In the genomic region with DNA sequence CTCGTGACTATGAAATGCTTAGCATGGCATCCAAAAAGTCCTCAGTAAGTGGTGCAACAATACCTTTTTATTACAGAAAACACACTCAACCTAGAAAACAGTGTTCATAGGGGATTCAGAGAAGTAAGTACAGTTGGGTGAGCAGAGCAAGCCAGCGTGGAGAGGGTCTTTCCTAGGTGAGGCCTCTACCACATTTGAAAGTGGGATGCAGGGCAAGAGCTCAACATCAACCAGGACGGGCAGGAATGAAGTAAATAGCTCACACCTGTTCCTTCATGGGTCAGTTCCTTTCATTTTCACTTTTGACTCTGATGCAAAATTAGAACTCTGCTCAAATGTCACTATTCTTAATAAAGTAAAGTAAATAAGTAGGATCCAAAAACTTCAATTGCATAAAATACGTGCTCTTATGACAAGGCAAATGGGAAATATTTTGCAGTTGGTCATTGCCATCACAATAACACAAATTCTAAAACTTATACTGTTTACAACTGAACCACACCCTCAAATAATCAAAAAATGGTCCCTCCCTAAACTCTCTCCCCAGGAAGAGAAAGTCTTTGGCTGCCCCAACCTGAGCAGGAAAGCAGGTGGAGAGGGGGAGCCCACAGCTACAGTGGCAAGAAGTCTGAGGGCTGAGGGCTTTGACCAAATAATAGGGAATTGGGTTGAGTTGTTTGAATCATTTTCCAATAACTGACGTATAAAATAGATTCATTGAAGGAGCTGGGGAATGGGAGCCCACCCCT, we compare ENCODE assay signal across 1 cellular context.
TF ChIP-seq lines count a peak whose summit lies in the region.

No MANE protein-coding gene starts in this region.

TF ChIP-seq in HEK293, 187 proteins besides CTCF, POLR2A, EP300 and RAD21 (continued from another document):
- TF ChIP-seq, protein P1, sequence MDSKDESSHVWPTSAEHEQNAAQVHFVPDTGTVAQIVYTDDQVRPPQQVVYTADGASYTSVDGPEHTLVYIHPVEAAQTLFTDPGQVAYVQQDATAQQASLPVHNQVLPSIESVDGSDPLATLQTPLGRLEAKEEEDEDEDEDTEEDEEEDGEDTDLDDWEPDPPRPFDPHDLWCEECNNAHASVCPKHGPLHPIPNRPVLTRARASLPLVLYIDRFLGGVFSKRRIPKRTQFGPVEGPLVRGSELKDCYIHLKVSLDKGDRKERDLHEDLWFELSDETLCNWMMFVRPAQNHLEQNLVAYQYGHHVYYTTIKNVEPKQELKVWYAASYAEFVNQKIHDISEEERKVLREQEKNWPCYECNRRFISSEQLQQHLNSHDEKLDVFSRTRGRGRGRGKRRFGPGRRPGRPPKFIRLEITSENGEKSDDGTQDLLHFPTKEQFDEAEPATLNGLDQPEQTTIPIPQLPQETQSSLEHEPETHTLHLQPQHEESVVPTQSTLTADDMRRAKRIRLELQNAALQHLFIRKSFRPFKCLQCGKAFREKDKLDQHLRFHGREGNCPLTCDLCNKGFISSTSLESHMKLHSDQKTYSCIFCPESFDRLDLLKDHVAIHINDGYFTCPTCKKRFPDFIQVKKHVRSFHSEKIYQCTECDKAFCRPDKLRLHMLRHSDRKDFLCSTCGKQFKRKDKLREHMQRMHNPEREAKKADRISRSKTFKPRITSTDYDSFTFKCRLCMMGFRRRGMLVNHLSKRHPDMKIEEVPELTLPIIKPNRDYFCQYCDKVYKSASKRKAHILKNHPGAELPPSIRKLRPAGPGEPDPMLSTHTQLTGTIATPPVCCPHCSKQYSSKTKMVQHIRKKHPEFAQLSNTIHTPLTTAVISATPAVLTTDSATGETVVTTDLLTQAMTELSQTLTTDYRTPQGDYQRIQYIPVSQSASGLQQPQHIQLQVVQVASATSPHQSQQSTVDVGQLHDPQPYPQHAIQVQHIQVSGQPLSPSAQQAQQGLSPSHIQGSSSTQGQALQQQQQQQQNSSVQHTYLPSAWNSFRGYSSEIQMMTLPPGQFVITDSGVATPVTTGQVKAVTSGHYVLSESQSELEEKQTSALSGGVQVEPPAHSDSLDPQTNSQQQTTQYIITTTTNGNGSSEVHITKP (tag by site-specific recombination; IDR thresholded peaks at IDR 0.05) = peak; percentile 78
